Comparison of ENCODE assay signal across 8 cellular contexts in the genomic region with DNA sequence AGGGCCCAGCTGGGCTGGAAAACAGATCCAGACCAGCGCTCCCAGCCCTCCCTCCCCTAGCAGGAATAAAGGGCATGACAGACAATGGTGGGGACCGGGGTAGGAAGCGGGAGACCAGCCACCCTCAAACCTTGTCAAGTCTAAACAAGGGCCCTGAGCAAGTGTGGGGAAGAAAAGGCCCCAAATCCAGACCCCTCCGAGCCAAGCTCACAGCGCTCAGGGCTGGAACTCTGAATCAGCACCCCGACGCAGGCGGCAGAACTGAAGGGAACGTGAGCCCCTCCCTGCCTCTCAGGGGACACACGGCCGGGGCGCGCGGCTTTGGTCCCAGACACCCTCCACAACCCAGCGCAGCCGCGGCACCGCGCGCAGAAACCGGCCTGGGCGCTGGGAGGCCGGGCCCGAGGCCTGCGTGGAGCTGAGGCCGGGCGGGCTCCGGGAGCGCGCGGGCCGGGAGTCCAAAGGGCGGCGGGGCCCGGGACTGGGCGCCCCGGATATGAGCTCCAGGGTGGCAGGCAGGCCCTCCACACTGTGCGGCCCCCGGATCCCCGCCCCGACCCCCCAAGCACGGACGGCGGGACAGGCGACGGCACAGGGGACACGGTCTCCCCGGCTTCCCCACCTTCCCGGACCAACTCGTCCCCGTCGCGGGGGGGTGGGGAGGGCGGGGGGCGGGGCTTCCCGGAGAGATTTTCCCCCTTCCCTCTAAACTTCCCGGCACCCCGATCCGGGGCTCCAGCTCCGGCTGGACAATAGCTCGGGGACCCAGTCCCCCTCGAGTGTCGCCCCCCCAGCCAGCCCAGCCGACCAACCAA. TPM values are rescaled to one million over a fixed set of nuclear protein-coding genes. Genes with fewer than 3 reads are reported as not detected.
DNase-seq lines count a peak whose midpoint lies in the region; ATAC-seq and TF ChIP-seq lines count a peak whose summit lies in the region.

No MANE protein-coding gene starts in this region.

- DNase-seq in activated naive CD4-positive, alpha-beta T cell treated with anti-CD3 and anti-CD28 coated beads, Interleukin-2, amount 10 ng/mL, durations not matched to agents 7 days and 5 days: peak; percentile 34
- no peak for DNase-seq in activated naive CD4-positive, alpha-beta T cell treated with Interleukin-2 at 50 U/mL for 16 hours
- DNase-seq in right atrium auricular region (ENCODE audit: low spot score) (no peak), gastrocnemius medialis (no peak)
- DNase-seq in stimulated activated CD8-positive, alpha-beta memory T cell treated with anti-CD3 and anti-CD28 coated beads, Interleukin-4, amount 100 ng/mL, for 48 hours: no peak

- no peaks in the 10 kb centered on the region for H3K9me3 ChIP-seq in right atrium auricular region
- H3K9me3 ChIP-seq in gastrocnemius medialis: no peaks in the 10 kb centered on the region

- H3K4me1 Mint-ChIP-seq in activated naive CD4-positive, alpha-beta T cell treated with anti-CD3 and anti-CD28 coated beads, Interleukin-2, amount 10 ng/mL, durations not matched to agents 7 days and 5 days: peaks cover 16% of the 10 kb centered on the region
- peaks cover 17% of the 10 kb centered on the region for H3K4me1 Mint-ChIP-seq in activated T-helper 17 cell treated with anti-CD3 and anti-CD28 coated beads, Interleukin-2, amount 50 U/mL, for 72 hours

- no peak for ATAC-seq in activated T-helper 17 cell treated with anti-CD3 and anti-CD28 coated beads, Interleukin-2, amount 50 U/mL, for 72 hours (replicated peaks)
- ATAC-seq in gastrocnemius medialis (peak; percentile 53 to 67), HG02798 (IDR thresholded peaks at IDR 0.05; ENCODE audit: poor library complexity, unreplicated experiment) (no peak), GM21423 (IDR thresholded peaks at IDR 0.05; ENCODE audit: unreplicated experiment) (no peak)

- intact Hi-C loops in gastrocnemius medialis (cut with DNase I; ENCODE audit: low total_unique reads): no loop called here

- in situ Hi-C loops in gastrocnemius medialis (cut with MboI; ENCODE audit: low sequenced_read_pairs in 4 of 4): no loop called here

- H3K27ac Mint-ChIP-seq in activated naive CD4-positive, alpha-beta T cell treated with anti-CD3 and anti-CD28 coated beads, Interleukin-2, amount 10 ng/mL, durations not matched to agents 7 days and 5 days: no peak overlapping the region
- H3K27ac Mint-ChIP-seq in activated T-helper 17 cell treated with anti-CD3 and anti-CD28 coated beads, Interleukin-2, amount 50 U/mL, for 72 hours: no peak overlapping the region

- H3K4me3 Mint-ChIP-seq in activated naive CD4-positive, alpha-beta T cell treated with anti-CD3 and anti-CD28 coated beads, Interleukin-2, amount 10 ng/mL, durations not matched to agents 7 days and 5 days: peak overlapping the region; percentile 71
- H3K4me3 Mint-ChIP-seq in activated T-helper 17 cell treated with anti-CD3 and anti-CD28 coated beads, Interleukin-2, amount 50 U/mL, for 72 hours: peak overlapping the region; percentile 59

- peaks cover 82% of the 10 kb centered on the region for H3K27me3 Mint-ChIP-seq in activated naive CD4-positive, alpha-beta T cell treated with anti-CD3 and anti-CD28 coated beads, Interleukin-2, amount 10 ng/mL, durations not matched to agents 7 days and 5 days
- peaks cover 12% of the 10 kb centered on the region for H3K27me3 Mint-ChIP-seq in activated T-helper 17 cell treated with anti-CD3 and anti-CD28 coated beads, Interleukin-2, amount 50 U/mL, for 72 hours

- CTCF ChIA-PET in activated naive CD4-positive, alpha-beta T cell treated with anti-CD3 and anti-CD28 coated beads, Interleukin-2, amount 10 ng/mL, durations not matched to agents 7 days and 5 days (lab: Charles Lee): interaction anchor here (1.2 kb wide), 1 partner anchor 29 kb away, joined by 3 read pairs; no protein-coding TSS in a partner anchor

- no peaks in the 10 kb centered on the region for H3K9me3 Mint-ChIP-seq in activated naive CD4-positive, alpha-beta T cell treated with anti-CD3 and anti-CD28 coated beads, Interleukin-2, amount 10 ng/mL, durations not matched to agents 7 days and 5 days
- H3K9me3 Mint-ChIP-seq in activated T-helper 17 cell treated with anti-CD3 and anti-CD28 coated beads, Interleukin-2, amount 50 U/mL, for 72 hours: no peaks in the 10 kb centered on the region

- H3K27me3 ChIP-seq in right atrium auricular region (no peaks in the 10 kb centered on the region), gastrocnemius medialis (no peaks in the 10 kb centered on the region)

- peaks cover 0 to 67% of the 10 kb centered on the region in 2 donors for H3K4me1 ChIP-seq in right atrium auricular region
- peaks cover 40 to 64% of the 10 kb centered on the region in 2 donors for H3K4me1 ChIP-seq in gastrocnemius medialis

- H3K36me3 Mint-ChIP-seq in activated naive CD4-positive, alpha-beta T cell treated with anti-CD3 and anti-CD28 coated beads, Interleukin-2, amount 10 ng/mL, durations not matched to agents 7 days and 5 days: no peaks in the 10 kb centered on the region
- H3K36me3 Mint-ChIP-seq in activated T-helper 17 cell treated with anti-CD3 and anti-CD28 coated beads, Interleukin-2, amount 50 U/mL, for 72 hours (ENCODE audit: low read depth): no peaks in the 10 kb centered on the region

- TF ChIP-seq CTCF in right atrium auricular region (IDR thresholded peaks at IDR 0.05) (no peak), gastrocnemius medialis (IDR thresholded peaks at IDR 0.05 in 4 of 5, conservative IDR thresholded peaks at IDR 0.05 in 1 of 5) (no peak)

- peak overlapping the region; percentile 92 to 98 for H3K27ac ChIP-seq in right atrium auricular region
- H3K27ac ChIP-seq in gastrocnemius medialis: peak overlapping the region; percentile 93 to 99 (median 96)

- H3K4me3 ChIP-seq in right atrium auricular region (peak overlapping the region; percentile 89 to 95), gastrocnemius medialis (peak overlapping the region; percentile 81 to 98 (median 92))

- H3K36me3 ChIP-seq in right atrium auricular region: no peaks in the 10 kb centered on the region
- H3K36me3 ChIP-seq in gastrocnemius medialis: no peaks in the 10 kb centered on the region

- TF ChIP-seq POLR2A in gastrocnemius medialis (IDR thresholded peaks at IDR 0.05): peak; percentile 19 to 34

RNA-seq across cellular contexts. Expression of gene TEAD3, which starts 0.6 kb away (rescaled TPM):
- 1 to 10 TPM in 1 of 2 donors, under 1 TPM in 1; 0.80 to 1.8 TPM for total RNA-seq in activated T-helper 17 cell treated with anti-CD3 and anti-CD28 coated beads, Interleukin-2, amount 50 U/mL, for 72 hours
- total RNA-seq in right atrium auricular region (10 to 100 TPM; 19.3 to 37.1 TPM), gastrocnemius medialis (10 to 100 TPM; 11.5 to 14.8 (median 13.5) TPM)

RNA-seq across cellular contexts. Expression of gene TULP1, which starts 16.5 kb away (rescaled TPM):
- total RNA-seq in activated T-helper 17 cell treated with anti-CD3 and anti-CD28 coated beads, Interleukin-2, amount 50 U/mL, for 72 hours: not detected
- total RNA-seq in right atrium auricular region: not detected
- total RNA-seq in gastrocnemius medialis: not detected

RNA-seq across cellular contexts. Expression of gene RPL10A, which starts 28.0 kb away (rescaled TPM):
- total RNA-seq in activated T-helper 17 cell treated with anti-CD3 and anti-CD28 coated beads, Interleukin-2, amount 50 U/mL, for 72 hours: 1,000 to 10,000 TPM; 1,667 to 1,900 TPM
- total RNA-seq in right atrium auricular region (100 to 1,000 TPM; 571 to 831 TPM), gastrocnemius medialis (1,000 to 10,000 TPM in 1 of 4 donors, 100 to 1,000 TPM in 3; 772 to 1,014 (median 808) TPM)

RNA-seq across cellular contexts. Expression of gene FANCE, which starts 44.1 kb away (rescaled TPM):
- 10 to 100 TPM in 1 of 2 donors, 1 to 10 TPM in 1; 8.4 to 18.2 TPM for total RNA-seq in activated T-helper 17 cell treated with anti-CD3 and anti-CD28 coated beads, Interleukin-2, amount 50 U/mL, for 72 hours
- total RNA-seq in right atrium auricular region: 1 to 10 TPM; 3.4 to 3.5 TPM
- total RNA-seq in gastrocnemius medialis: 10 to 100 TPM in 1 of 4 donors, 1 to 10 TPM in 3; 2.5 to 10.5 (median 5.9) TPM

Comparison
In these comparisons a context has a peak if more than half of its experiments do, and no peak if none do; other contexts are left out.
1. ATAC-seq: peak in gastrocnemius medialis (2 of 2); none in activated T-helper 17 cell treated with anti-CD3 and anti-CD28 coated beads, Interleukin-2, amount 50 U/mL, for 72 hours (single experiment), HG02798 (single experiment) and GM21423 (single experiment).
2. RNA of gene TEAD3, which starts 0.6 kb away (total RNA-seq): 19.3 to 37.1 TPM in right atrium auricular region and 11.5 to 14.8 TPM in gastrocnemius medialis; 0.80 to 1.8 TPM in activated T-helper 17 cell treated with anti-CD3 and anti-CD28 coated beads, Interleukin-2, amount 50 U/mL, for 72 hours; every median in the first group is over 4 times any median in the second.